Comparison of ENCODE assay signal across 35 cellular contexts in genomic region chr4:18197467-18197866, GRCh38.
"Had no signal": no experiment of that assay in that cellular context is flagged by ENCODE, and none has a peak within 500 bp of the region (broad histone marks: within the 10 kb centered on the region; RNA-seq: fewer than 3 reads in every experiment).

No MANE protein-coding gene starts in this region.

- FAIRE-seq: colon, TTC549 had no signal

- H3K27me3 ChIP-seq: brain microvascular endothelial cell, MG63, Peyer's patch, SJCRH30 had no signal

- H3K9me3 ChIP-seq: MG63, Peyer's patch, SJCRH30 had no signal

- DNase-seq: activated CD4-positive, alpha-beta T cell treated with anti-CD3 and anti-CD28 coated beads, Interleukin-2, amount 10 ng/mL, durations not matched to agents 24 days and 14 days; activated CD4-positive, alpha-beta T cell treated with anti-CD3 and anti-CD28 coated beads, Interleukin-2, amount 50 U/mL, for 4 hours; activated CD8-positive, alpha-beta T cell treated with anti-CD3 and anti-CD28 coated beads for 36 hours; activated effector memory CD4-positive, alpha-beta T cell treated with anti-CD3 and anti-CD28 coated beads, Interleukin-2, amount 50 U/mL, for 16 hours; activated naive CD4-positive, alpha-beta T cell; activated naive CD4-positive, alpha-beta T cell treated with anti-CD3 and anti-CD28 coated beads, Interleukin-2, amount 50 U/mL, for 16 hours; activated naive CD8-positive, alpha-beta T cell treated with anti-CD3 and anti-CD28 coated beads for 36 hours; activated T-cell treated with anti-CD3 and anti-CD28 coated beads, Interleukin-2, amount 50 U/mL, for 1 hour; activated T-cell treated with anti-CD3 and anti-CD28 coated beads, Interleukin-2, amount 50 U/mL, for 72 hours; amniotic stem cell; aorta; brain microvascular endothelial cell; central memory CD4-positive, alpha-beta T cell; Karpas-422; MG63; NCI-H1105; NCI-H1417 treated with DMSO at 0.1 percent for 48 hours; NCI-H187 treated with DMSO at 0.1 percent for 48 hours; NCI-H2081; NCI-H2171 treated with DMSO at 0.1 percent for 48 hours; NCI-H2227 treated with DMSO at 0.1 percent for 48 hours; NCI-H446; NCI-H510A treated with DMSO at 0.1 percent for 48 hours; NCI-H526 treated with DMSO at 0.1 percent for 48 hours; NCI-H82; PC-3; Peyer's patch; Right ventricle myocardium superior; SJCRH30; T1000 had no signal

- ATAC-seq: activated CD8-positive, alpha-beta T cell treated with anti-CD3 and anti-CD28 coated beads for 36 hours; activated T-cell treated with anti-CD3 and anti-CD28 coated beads, Interleukin-2, amount 50 U/mL, for 72 hours; activated T-helper 17 cell treated with anti-CD3 and anti-CD28 coated beads, Interleukin-2, amount 50 U/mL, for 72 hours; PC-3 had no signal

- H3K4me3 ChIP-seq: MG63, Peyer's patch, SJCRH30, SK-N-MC had no signal

- H3K27ac ChIP-seq: brain microvascular endothelial cell, Peyer's patch, RWPE1, SJCRH30, SK-N-MC had no signal

- H3K4me1 ChIP-seq: Peyer's patch, SJCRH30 had no signal

- H3K36me3 ChIP-seq: brain microvascular endothelial cell, MG63, Peyer's patch, SJCRH30 had no signal
